20 cellular contexts compared by ENCODE assay signal in the genomic region with DNA sequence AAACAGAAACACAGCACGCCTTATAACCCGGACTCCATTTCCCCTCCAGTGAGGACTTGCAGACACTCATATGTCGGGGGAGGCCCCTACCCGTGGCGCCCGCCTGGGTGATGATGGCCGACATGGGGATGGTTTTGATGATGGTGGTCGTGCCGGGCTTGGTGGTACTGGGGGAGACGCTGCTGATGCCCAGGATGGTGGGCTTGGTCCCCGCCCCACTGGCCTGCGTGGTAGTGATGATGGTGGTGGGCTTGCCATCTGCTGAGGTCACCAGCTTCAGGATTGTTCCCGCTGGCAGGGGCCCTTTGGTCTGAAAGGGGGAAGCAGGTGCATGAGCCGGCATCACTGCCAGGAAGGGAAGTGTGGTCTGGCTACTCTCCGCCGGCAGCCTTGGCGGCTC.
"Had no signal": no experiment of that assay in that cellular context is flagged by ENCODE, and none has a peak within 500 bp of the region (broad histone marks: within the 10 kb centered on the region; RNA-seq: fewer than 3 reads in every experiment).

No MANE protein-coding gene starts in this region.

- H3K9me3 ChIP-seq: colonic mucosa, heart right ventricle, pancreas, right lobe of liver, testis, transverse colon had no signal

- H3K9me3 Mint-ChIP-seq: endodermal cell, naive B cell, nephron had no signal

- H3K4me3 ChIP-seq: cardiac muscle cell, colonic mucosa, heart right ventricle, pancreas, right lobe of liver, testis, transverse colon had no signal

- ATAC-seq: heart right ventricle, left lobe of liver, pancreas, right lobe of liver had no signal

- DNase-seq: cerebellar nuclear complex; colonic mucosa; effector CD4-positive, alpha-beta T cell; endodermal cell; heart right ventricle; hypothalamus; islet precursor cell; naive B cell; occipital lobe; retina; stimulated activated CD4-positive, alpha-beta T cell treated with anti-CD3 and anti-CD28 coated beads, Interleukin-2, amount 100 ng/mL, for 24 hours; stimulated activated naive CD4-positive, alpha-beta T cell treated with Interleukin-2 at 50 U/mL for 16 hours; testis; transverse colon had no signal

- H3K4me3 Mint-ChIP-seq: endodermal cell, naive B cell, nephron had no signal

- H3K36me3 Mint-ChIP-seq: naive B cell had no signal

- H3K4me1 ChIP-seq: colonic mucosa, pancreas, right lobe of liver, testis had no signal

- H3K27me3 Mint-ChIP-seq: naive B cell, progenitor cell of endocrine pancreas had no signal

- H3K4me1 Mint-ChIP-seq: endodermal cell had no signal

- H3K27ac ChIP-seq: cardiac muscle cell, colonic mucosa, heart right ventricle, pancreas, right lobe of liver, testis, transverse colon had no signal

- H3K27ac Mint-ChIP-seq: endodermal cell, nephron, progenitor cell of endocrine pancreas had no signal

- H3K27me3 ChIP-seq: cardiac muscle cell, colonic mucosa, right lobe of liver, testis, transverse colon had no signal

- H3K36me3 ChIP-seq: cardiac muscle cell had no signal
